ENCODE assay signal across 8 cellular contexts in genomic region chr19:47315125-47315821, GRCh38. TPM values are rescaled to one million over a fixed set of nuclear protein-coding genes. Genes with fewer than 3 reads are reported as not detected.
DNase-seq lines count a peak whose midpoint lies in the region; ATAC-seq and TF ChIP-seq lines count a peak whose summit lies in the region.

No MANE protein-coding gene starts in this region.

- H3K9me3 ChIP-seq in MG63, result no peaks in the 10 kb centered on the region; the same call in 1 of the 2 replicates

- no peaks in the 10 kb centered on the region for H3K9me3 Mint-ChIP-seq in activated CD8-positive, alpha-beta memory T cell treated with anti-CD3 and anti-CD28 coated beads, Interleukin-2, amount 10 ng/mL, durations not matched to agents 7 days and 5 days (ENCODE audit: low read depth)

- TF ChIP-seq CTCF in astrocyte of the cerebellum (IDR thresholded peaks at IDR 0.05; ENCODE audit: low read depth, low read length, missing control alignments) (no peak), kidney epithelial cell (IDR thresholded peaks at IDR 0.05; ENCODE audit: insufficient read depth, low read length, poor library complexity, severe bottlenecking) (no peak)

- peaks cover 4% of the 10 kb centered on the region for H3K27me3 ChIP-seq in MG63
- H3K27me3 ChIP-seq in kidney epithelial cell (ENCODE audit: control insufficient read depth, insufficient read depth, low read length), result no peaks in the 10 kb centered on the region

- no peak overlapping the region for H3K27ac Mint-ChIP-seq in activated CD8-positive, alpha-beta memory T cell treated with anti-CD3 and anti-CD28 coated beads, Interleukin-2, amount 10 ng/mL, durations not matched to agents 7 days and 5 days

- in situ Hi-C loops in Caki2 (cut with HindIII; ENCODE audit: low pct_unique_long_range_greater_than_20kb, low sequenced_read_pairs), result no loop called here
- in situ Hi-C loops in astrocyte of the cerebellum (cut with HindIII; ENCODE audit: low sequenced_read_pairs), result no loop called here

- H3K4me3 Mint-ChIP-seq in activated CD8-positive, alpha-beta memory T cell treated with anti-CD3 and anti-CD28 coated beads, Interleukin-2, amount 10 ng/mL, durations not matched to agents 7 days and 5 days, result no peak overlapping the region

- no peak for ATAC-seq in activated CD8-positive, alpha-beta memory T cell treated with anti-CD3 and anti-CD28 coated beads, Interleukin-2, amount 10 ng/mL, durations not matched to agents 7 days and 5 days

- H3K36me3 ChIP-seq in MG63, result no peaks in the 10 kb centered on the region
- no peaks in the 10 kb centered on the region for H3K36me3 ChIP-seq in kidney epithelial cell (ENCODE audit: control insufficient read depth, insufficient read depth, low read length)

- CTCF ChIA-PET in activated CD8-positive, alpha-beta memory T cell treated with anti-CD3 and anti-CD28 coated beads, Interleukin-2, amount 10 ng/mL, durations not matched to agents 7 days and 5 days (lab: Charles Lee), result interaction anchor here (0.7 to 3.4 kb wide), 4 partner anchors 10 to 77 kb away, joined by 4 to 14 read pairs (median 4); no protein-coding TSS in a partner anchor

- peaks cover 6% of the 10 kb centered on the region for H3K27me3 Mint-ChIP-seq in activated CD8-positive, alpha-beta memory T cell treated with anti-CD3 and anti-CD28 coated beads, Interleukin-2, amount 10 ng/mL, durations not matched to agents 7 days and 5 days

- no peaks in the 10 kb centered on the region for H3K36me3 Mint-ChIP-seq in activated CD8-positive, alpha-beta memory T cell treated with anti-CD3 and anti-CD28 coated beads, Interleukin-2, amount 10 ng/mL, durations not matched to agents 7 days and 5 days

- H3K4me1 Mint-ChIP-seq in activated CD8-positive, alpha-beta memory T cell treated with anti-CD3 and anti-CD28 coated beads, Interleukin-2, amount 10 ng/mL, durations not matched to agents 7 days and 5 days, result no peaks in the 10 kb centered on the region

- DNase-seq in Caki2 (ENCODE audit: low read depth), result peak; percentile 91
- peak; percentile 89 for DNase-seq in MG63
- peak; percentile 12 for DNase-seq in astrocyte of the cerebellum (ENCODE audit: low read depth)
- DNase-seq in kidney epithelial cell (ENCODE audit: low read depth), result peak; percentile 81
- DNase-seq in stimulated activated CD8-positive, alpha-beta memory T cell treated with anti-CD3 and anti-CD28 coated beads, Interleukin-15, amount 100 ng/mL, for 48 hours (ENCODE audit: low read depth in 2 of 2), result peak; percentile 7 to 22
- DNase-seq in NCI-H1048 (lab: John Stamatoyannopoulos, UW), result no peak
- DNase-seq in activated CD8-positive, alpha-beta memory T cell treated with anti-CD3 and anti-CD28 coated beads, Interleukin-2, amount 10 ng/mL, durations not matched to agents 7 days and 5 days, result no peak
- no peak for DNase-seq in GM19240 (ENCODE audit: insufficient read length, low spot score)

- no peak overlapping the region for H3K4me3 ChIP-seq in MG63
- H3K4me3 ChIP-seq in astrocyte of the cerebellum (ENCODE audit: low read depth, low read length), result no peak overlapping the region
- H3K4me3 ChIP-seq in kidney epithelial cell (ENCODE audit: low read depth, low read length), result no peak overlapping the region

RNA-seq across cellular contexts. Expression of gene C5AR1, which starts 5.6 kb away (rescaled TPM):
- 1.5 and 3.1 TPM in 2 replicates for total RNA-seq in Caki2 (2014; rRNA removed; shearing (Covaris generic); ENCODE audit: low replicate concordance)
- not detected in 2 replicates for total RNA-seq in MG63 (2014; rRNA removed; shearing (Covaris generic); ENCODE audit: low replicate concordance)
- total RNA-seq in kidney epithelial cell, result not detected in 2 replicates
- total RNA-seq in activated CD8-positive, alpha-beta memory T cell treated with anti-CD3 and anti-CD28 coated beads, Interleukin-2, amount 10 ng/mL, durations not matched to agents 7 days and 5 days, result 1 to 10 TPM in 1 of 2 experiments, not detected in 1; 1.4 TPM

RNA-seq across cellular contexts. Expression of gene C5AR2, which starts 16.7 kb away (rescaled TPM):
- not detected in 2 replicates for total RNA-seq in Caki2 (2014; rRNA removed; shearing (Covaris generic); ENCODE audit: low replicate concordance)
- not detected in 2 replicates for total RNA-seq in MG63 (2014; rRNA removed; shearing (Covaris generic); ENCODE audit: low replicate concordance)
- not detected in 2 replicates for total RNA-seq in kidney epithelial cell
- total RNA-seq in activated CD8-positive, alpha-beta memory T cell treated with anti-CD3 and anti-CD28 coated beads, Interleukin-2, amount 10 ng/mL, durations not matched to agents 7 days and 5 days, result under 1 TPM; 0.07 to 0.29 TPM

RNA-seq across cellular contexts. Expression of gene DHX34, which starts 33.8 kb away (rescaled TPM):
- total RNA-seq in Caki2 (2014; rRNA removed; shearing (Covaris generic); ENCODE audit: low replicate concordance), result 12.5 and 23.4 TPM in 2 replicates
- total RNA-seq in MG63 (2014; rRNA removed; shearing (Covaris generic); ENCODE audit: low replicate concordance), result 18.0 and 25.3 TPM in 2 replicates
- 18.1 and 27.1 TPM in 2 replicates for total RNA-seq in kidney epithelial cell
- 10 to 100 TPM; 11.7 to 14.3 TPM for total RNA-seq in activated CD8-positive, alpha-beta memory T cell treated with anti-CD3 and anti-CD28 coated beads, Interleukin-2, amount 10 ng/mL, durations not matched to agents 7 days and 5 days

RNA-seq across cellular contexts. Expression of gene INAFM1, which starts 40.6 kb away (rescaled TPM):
- 2.4 and 5.0 TPM in 2 replicates for total RNA-seq in Caki2 (2014; rRNA removed; shearing (Covaris generic); ENCODE audit: low replicate concordance)
- 5.5 TPM in 1 of 2 replicates, not detected in the other for total RNA-seq in MG63 (2014; rRNA removed; shearing (Covaris generic); ENCODE audit: low replicate concordance)
- 2.2 and 3.9 TPM in 2 replicates for total RNA-seq in kidney epithelial cell
- 10 to 100 TPM in 1 of 2 experiments, 1 to 10 TPM in 1; 7.6 to 14.5 TPM for total RNA-seq in activated CD8-positive, alpha-beta memory T cell treated with anti-CD3 and anti-CD28 coated beads, Interleukin-2, amount 10 ng/mL, durations not matched to agents 7 days and 5 days

RNA-seq across cellular contexts. Expression of gene CCDC9, which starts 58.9 kb away (rescaled TPM):
- total RNA-seq in Caki2 (2014; rRNA removed; shearing (Covaris generic); ENCODE audit: low replicate concordance), result 26.4 and 28.8 TPM in 2 replicates
- 17.5 and 22.9 TPM in 2 replicates for total RNA-seq in MG63 (2014; rRNA removed; shearing (Covaris generic); ENCODE audit: low replicate concordance)
- 13.8 and 16.5 TPM in 2 replicates for total RNA-seq in kidney epithelial cell
- 10 to 100 TPM; 24.8 to 27.6 TPM for total RNA-seq in activated CD8-positive, alpha-beta memory T cell treated with anti-CD3 and anti-CD28 coated beads, Interleukin-2, amount 10 ng/mL, durations not matched to agents 7 days and 5 days

Comparison
In these comparisons a context has a peak if more than half of its experiments do, and no peak if none do; other contexts are left out.
1. DNase-seq: peak in Caki2 (single experiment), MG63 (single experiment), astrocyte of the cerebellum (single experiment), kidney epithelial cell (single experiment) and stimulated activated CD8-positive, alpha-beta memory T cell treated with anti-CD3 and anti-CD28 coated beads, Interleukin-15, amount 100 ng/mL, for 48 hours (2 of 2); none in NCI-H1048 (single experiment), activated CD8-positive, alpha-beta memory T cell treated with anti-CD3 and anti-CD28 coated beads, Interleukin-2, amount 10 ng/mL, durations not matched to agents 7 days and 5 days (single experiment) and GM19240 (single experiment).